Comparison of ENCODE assay signal across 10 cellular contexts in genomic region chr9:76643399-76644117, GRCh38.
DNase-seq lines count a peak whose midpoint lies in the region; ATAC-seq and TF ChIP-seq lines count a peak whose summit lies in the region.
"Had no signal": no experiment of that assay in that cellular context is flagged by ENCODE, and none has a peak within 500 bp of the region (broad histone marks: within the 10 kb centered on the region; RNA-seq: fewer than 3 reads in every experiment).

No MANE protein-coding gene starts in this region.

- DNase-seq in psoas muscle (no peak), T-helper 17 cell (no peak), NCI-H345 (lab: John Stamatoyannopoulos, UW) (no peak)
- no peak for DNase-seq in activated CD8-positive, alpha-beta memory T cell treated with anti-CD3 and anti-CD28 coated beads for 24 hours
- DNase-seq: activated CD8-positive, alpha-beta memory T cell treated with anti-CD3 and anti-CD28 coated beads, Interleukin-2, amount 50 U/mL, for 4 hours; NCI-H510A treated with DMSO at 0.1 percent for 48 hours had no signal

- H3K27me3 Mint-ChIP-seq in T-helper 17 cell, result peaks cover 5% of the 10 kb centered on the region

- H3K79me2 ChIP-seq in KMS-11 (ENCODE audit: insufficient read depth, low read depth), result no peaks in the 10 kb centered on the region

- WGBS in psoas muscle, 3 donors, result 72 to 77% (median 75%) methylated on average over 6 of the region's 6 CpGs

- no peaks in the 10 kb centered on the region for H3K36me3 ChIP-seq in KMS-11 (ENCODE audit: insufficient read depth)
- no peaks in the 10 kb centered on the region for H3K36me3 ChIP-seq in neutrophil
- no peaks in the 10 kb centered on the region for H3K36me3 ChIP-seq in psoas muscle (ENCODE audit: insufficient read depth in 1 of 2, low read depth in 1 of 2)

- H3K9me3 ChIP-seq in neutrophil (no peaks in the 10 kb centered on the region), psoas muscle (no peaks in the 10 kb centered on the region), T-helper 17 cell (ENCODE audit: control insufficient read depth, low read length, poor library complexity, severe bottlenecking) (no peaks in the 10 kb centered on the region)

- ATAC-seq in GM18907 (IDR thresholded peaks at IDR 0.05; ENCODE audit: unreplicated experiment) (peak; percentile 97), HG02642 (IDR thresholded peaks at IDR 0.05; ENCODE audit: poor library complexity, unreplicated experiment) (peak; percentile 97), psoas muscle (no peak), T-helper 17 cell (no peak)

- peak overlapping the region; percentile 85 for H3K27ac ChIP-seq in KMS-11
- peak overlapping the region; percentile 74 for H3K27ac ChIP-seq in neutrophil
- H3K27ac ChIP-seq in psoas muscle, result no peak overlapping the region

- H3K9ac ChIP-seq in KMS-11, result peak overlapping the region; percentile 39; the same call in 1 of the 2 replicates

- H2AFZ ChIP-seq in KMS-11 (ENCODE audit: low read depth), result peak overlapping the region; percentile 62

- H3K4me3 ChIP-seq in KMS-11 (IDR thresholded peaks at IDR 0.05; ENCODE audit: insufficient read depth, low read depth, low read length) (no peak overlapping the region), neutrophil (ENCODE audit: low read depth in 1 of 2, low read length in 1 of 2) (no peak overlapping the region), psoas muscle (no peak overlapping the region)

- no peak overlapping the region for H3K4me3 Mint-ChIP-seq in T-helper 17 cell

- H3K4me1 ChIP-seq in KMS-11 (ENCODE audit: low read depth, poor library complexity, severe bottlenecking) (peaks cover 52% of the 10 kb centered on the region), neutrophil (ENCODE audit: control insufficient read depth in 1 of 2, insufficient read depth in 1 of 2, low read depth in 1 of 2, low read length in 1 of 2) (peaks cover 39 to 47% of the 10 kb centered on the region in 2 experiments), psoas muscle (no peaks in the 10 kb centered on the region)

- intact Hi-C loops in psoas muscle (cut with DNase I), result no loop called here

- H3K4me2 ChIP-seq in KMS-11, result peak overlapping the region; percentile 81

- no peaks in the 10 kb centered on the region for H3K27me3 ChIP-seq in KMS-11 (ENCODE audit: insufficient read depth, low read depth)
- no peaks in the 10 kb centered on the region for H3K27me3 ChIP-seq in neutrophil
- H3K27me3 ChIP-seq in psoas muscle (ENCODE audit: insufficient read depth in 3 of 3, low read length in 2 of 3), result no peaks in the 10 kb centered on the region

- TF ChIP-seq CTCF in KMS-11 (conservative IDR thresholded peaks at IDR 0.05; ENCODE audit: low read depth, low read length) (no peak), neutrophil (IDR thresholded peaks at IDR 0.05) (no peak), psoas muscle (IDR thresholded peaks at IDR 0.05) (no peak)

- H3K4me1 Mint-ChIP-seq in T-helper 17 cell, result peaks cover 2% of the 10 kb centered on the region

- no peak overlapping the region for H3K27ac Mint-ChIP-seq in T-helper 17 cell

- no peaks in the 10 kb centered on the region for H4K20me1 ChIP-seq in KMS-11 (ENCODE audit: insufficient read depth)

- H3K36me3 Mint-ChIP-seq in T-helper 17 cell (ENCODE audit: low read depth), result peaks cover 2% of the 10 kb centered on the region

Comparison
In these comparisons a context has a peak if more than half of its experiments do, and no peak if none do; other contexts are left out.
1. ATAC-seq: peak in GM18907 (single experiment) and HG02642 (single experiment); none in psoas muscle (0 of 4) and T-helper 17 cell (single experiment).